ENCODE assay signal across 8 cellular contexts in genomic region chr7:102291056-102291915, GRCh38. TPM values are rescaled to one million over a fixed set of nuclear protein-coding genes. Genes with fewer than 3 reads are reported as not detected.
DNase-seq lines count a peak whose midpoint lies in the region; ATAC-seq lines count a peak whose summit lies in the region.

No MANE protein-coding gene starts in this region.

- H3K9me3 Mint-ChIP-seq in activated naive CD4-positive, alpha-beta T cell treated with anti-CD3 and anti-CD28 coated beads for 36 hours = no peaks in the 10 kb centered on the region
- no peaks in the 10 kb centered on the region for H3K9me3 Mint-ChIP-seq in activated CD4-positive, alpha-beta T cell treated with anti-CD3 and anti-CD28 coated beads, Interleukin-2, amount 10 ng/mL, durations not matched to agents 7 days and 5 days
- H3K9me3 Mint-ChIP-seq in stimulated activated naive CD8-positive, alpha-beta T cell treated with anti-CD3 and anti-CD28 coated beads, Interleukin-15, amount 100 ng/mL, for 72 hours = no peaks in the 10 kb centered on the region
- no peaks in the 10 kb centered on the region for H3K9me3 Mint-ChIP-seq in immature natural killer cell

- no peaks in the 10 kb centered on the region for H3K27me3 Mint-ChIP-seq in activated naive CD4-positive, alpha-beta T cell treated with anti-CD3 and anti-CD28 coated beads for 36 hours (ENCODE audit: low read depth)
- H3K27me3 Mint-ChIP-seq in activated CD4-positive, alpha-beta T cell treated with anti-CD3 and anti-CD28 coated beads, Interleukin-2, amount 10 ng/mL, durations not matched to agents 7 days and 5 days = peaks cover 15% of the 10 kb centered on the region
- H3K27me3 Mint-ChIP-seq in stimulated activated naive CD8-positive, alpha-beta T cell treated with anti-CD3 and anti-CD28 coated beads, Interleukin-15, amount 100 ng/mL, for 72 hours = peaks cover 25% of the 10 kb centered on the region
- H3K27me3 Mint-ChIP-seq in immature natural killer cell (ENCODE audit: low read depth in 3 of 3) = peaks cover 1 to 9% (median 2%) of the 10 kb centered on the region in 3 donors

- POLR2A ChIA-PET in activated CD4-positive, alpha-beta T cell treated with anti-CD3 and anti-CD28 coated beads, Interleukin-2, amount 10 ng/mL, durations not matched to agents 7 days and 5 days (lab: Charles Lee) = no interaction called here

- peaks cover 17% of the 10 kb centered on the region for H3K4me1 Mint-ChIP-seq in activated naive CD4-positive, alpha-beta T cell treated with anti-CD3 and anti-CD28 coated beads for 36 hours (ENCODE audit: low read depth)
- H3K4me1 Mint-ChIP-seq in activated CD4-positive, alpha-beta T cell treated with anti-CD3 and anti-CD28 coated beads, Interleukin-2, amount 10 ng/mL, durations not matched to agents 7 days and 5 days = peaks cover 15% of the 10 kb centered on the region
- peaks cover 52% of the 10 kb centered on the region for H3K4me1 Mint-ChIP-seq in stimulated activated naive CD8-positive, alpha-beta T cell treated with anti-CD3 and anti-CD28 coated beads, Interleukin-15, amount 100 ng/mL, for 72 hours
- peaks cover 4 to 5% of the 10 kb centered on the region in 2 donors for H3K4me1 Mint-ChIP-seq in immature natural killer cell

- CTCF ChIA-PET in activated naive CD4-positive, alpha-beta T cell treated with anti-CD3 and anti-CD28 coated beads for 36 hours (lab: Charles Lee) = interaction anchor here (0.6 kb wide), 1 partner anchor 98 kb away, joined by 3 read pairs; no protein-coding TSS in a partner anchor
- CTCF ChIA-PET in activated CD4-positive, alpha-beta T cell treated with anti-CD3 and anti-CD28 coated beads, Interleukin-2, amount 10 ng/mL, durations not matched to agents 7 days and 5 days (lab: Charles Lee) = interaction anchor here (1.4 to 2.2 kb wide), 3 partner anchors 9 to 16 kb away, joined by 4 to 8 read pairs (median 4); no protein-coding TSS in a partner anchor

- ATAC-seq in HG02763 (IDR thresholded peaks at IDR 0.05; ENCODE audit: unreplicated experiment) = peak; percentile 35
- peak; percentile 78 for ATAC-seq in stimulated activated naive CD8-positive, alpha-beta T cell treated with anti-CD3 and anti-CD28 coated beads, Interleukin-15, amount 100 ng/mL, for 72 hours

- peak; percentile 37 for DNase-seq in activated naive CD4-positive, alpha-beta T cell treated with anti-CD3 and anti-CD28 coated beads for 36 hours
- no peak for DNase-seq in activated naive CD4-positive, alpha-beta T cell (lab: John Stamatoyannopoulos, UW)
- DNase-seq in activated CD4-positive, alpha-beta T cell treated with anti-CD3 and anti-CD28 coated beads, Interleukin-2, amount 10 ng/mL, durations not matched to agents 7 days and 5 days = peak; percentile 19
- peak; percentile 45 to 61 for DNase-seq in stimulated activated naive CD8-positive, alpha-beta T cell treated with anti-CD3 and anti-CD28 coated beads, Interleukin-15, amount 100 ng/mL, for 72 hours
- DNase-seq in C1 segment of cervical spinal cord (lab: John Stamatoyannopoulos, UW) (no peak), cerebellar cortex (ENCODE audit: low spot score) (no peak), immature natural killer cell (no peak)

- H3K27ac Mint-ChIP-seq in activated naive CD4-positive, alpha-beta T cell treated with anti-CD3 and anti-CD28 coated beads for 36 hours = no peak overlapping the region
- no peak overlapping the region for H3K27ac Mint-ChIP-seq in activated CD4-positive, alpha-beta T cell treated with anti-CD3 and anti-CD28 coated beads, Interleukin-2, amount 10 ng/mL, durations not matched to agents 7 days and 5 days
- no peak overlapping the region for H3K27ac Mint-ChIP-seq in stimulated activated naive CD8-positive, alpha-beta T cell treated with anti-CD3 and anti-CD28 coated beads, Interleukin-15, amount 100 ng/mL, for 72 hours
- no peak overlapping the region for H3K27ac Mint-ChIP-seq in immature natural killer cell

- intact Hi-C loops in activated naive CD4-positive, alpha-beta T cell treated with anti-CD3 and anti-CD28 coated beads for 36 hours (cut with micrococcal nuclease) = no loop called here

- H3K36me3 Mint-ChIP-seq in activated naive CD4-positive, alpha-beta T cell treated with anti-CD3 and anti-CD28 coated beads for 36 hours (ENCODE audit: low read depth) = no peaks in the 10 kb centered on the region
- H3K36me3 Mint-ChIP-seq in activated CD4-positive, alpha-beta T cell treated with anti-CD3 and anti-CD28 coated beads, Interleukin-2, amount 10 ng/mL, durations not matched to agents 7 days and 5 days (ENCODE audit: low read depth) = no peaks in the 10 kb centered on the region
- no peaks in the 10 kb centered on the region for H3K36me3 Mint-ChIP-seq in immature natural killer cell

- no peak overlapping the region for H3K4me3 Mint-ChIP-seq in activated naive CD4-positive, alpha-beta T cell treated with anti-CD3 and anti-CD28 coated beads for 36 hours
- H3K4me3 Mint-ChIP-seq in activated CD4-positive, alpha-beta T cell treated with anti-CD3 and anti-CD28 coated beads, Interleukin-2, amount 10 ng/mL, durations not matched to agents 7 days and 5 days = no peak overlapping the region
- peak overlapping the region; percentile 18 to 48 for H3K4me3 Mint-ChIP-seq in stimulated activated naive CD8-positive, alpha-beta T cell treated with anti-CD3 and anti-CD28 coated beads, Interleukin-15, amount 100 ng/mL, for 72 hours
- no peak overlapping the region for H3K4me3 Mint-ChIP-seq in immature natural killer cell

RNA-seq across cellular contexts. Expression of gene SH2B2, which starts 4.6 kb away (rescaled TPM):
- 1 to 10 TPM; 1.4 TPM for total RNA-seq in activated naive CD4-positive, alpha-beta T cell treated with anti-CD3 and anti-CD28 coated beads for 36 hours
- under 1 TPM; 0.12 to 0.50 TPM for total RNA-seq in activated CD4-positive, alpha-beta T cell treated with anti-CD3 and anti-CD28 coated beads, Interleukin-2, amount 10 ng/mL, durations not matched to agents 7 days and 5 days
- 1 to 10 TPM in 1 of 3 donors, not detected in 2; 1.1 TPM for polyA plus RNA-seq in immature natural killer cell

Comparison
In these comparisons a context has a peak if more than half of its experiments do, and no peak if none do; other contexts are left out.
1. DNase-seq: peak in activated naive CD4-positive, alpha-beta T cell treated with anti-CD3 and anti-CD28 coated beads for 36 hours (single experiment), activated CD4-positive, alpha-beta T cell treated with anti-CD3 and anti-CD28 coated beads, Interleukin-2, amount 10 ng/mL, durations not matched to agents 7 days and 5 days (single experiment) and stimulated activated naive CD8-positive, alpha-beta T cell treated with anti-CD3 and anti-CD28 coated beads, Interleukin-15, amount 100 ng/mL, for 72 hours (2 of 2); none in activated naive CD4-positive, alpha-beta T cell (0 of 4), C1 segment of cervical spinal cord (0 of 14), cerebellar cortex (single experiment) and immature natural killer cell (0 of 3).
2. H3K4me3 Mint-ChIP-seq: peak in stimulated activated naive CD8-positive, alpha-beta T cell treated with anti-CD3 and anti-CD28 coated beads, Interleukin-15, amount 100 ng/mL, for 72 hours (2 of 2); none in activated naive CD4-positive, alpha-beta T cell treated with anti-CD3 and anti-CD28 coated beads for 36 hours (single experiment), activated CD4-positive, alpha-beta T cell treated with anti-CD3 and anti-CD28 coated beads, Interleukin-2, amount 10 ng/mL, durations not matched to agents 7 days and 5 days (single experiment) and immature natural killer cell (0 of 5).